ENCODE assay signal across 9 cellular contexts in the genomic region with DNA sequence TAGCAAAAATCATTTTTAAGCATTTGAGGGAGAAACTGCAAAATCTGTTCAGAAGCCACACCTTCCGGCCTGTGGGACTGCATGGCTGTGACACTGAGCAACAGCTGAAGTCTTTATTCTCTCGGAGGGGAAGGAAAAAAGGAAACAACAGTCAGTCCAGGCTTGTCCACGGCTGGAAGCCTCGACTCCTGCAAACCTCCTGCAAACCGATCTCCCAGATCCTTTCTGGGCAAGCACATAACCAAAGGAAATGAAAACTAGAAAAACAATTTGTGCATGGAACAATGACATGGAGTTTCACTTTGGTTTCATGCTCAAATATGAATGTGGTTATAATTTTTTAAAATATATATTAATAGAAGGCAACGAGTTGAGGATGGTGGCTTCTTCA. TPM values are rescaled to one million over a fixed set of nuclear protein-coding genes. Genes with fewer than 3 reads are reported as not detected.
A peak's percentile ranks its signal among the peaks of the same experiment; 100 is the strongest.
DNase-seq lines count a peak whose midpoint lies in the region; ATAC-seq and TF ChIP-seq lines count a peak whose summit lies in the region.
"Had no signal": no experiment of that assay in that cellular context is flagged by ENCODE, and none has a peak within 500 bp of the region (broad histone marks: within the 10 kb centered on the region; RNA-seq: fewer than 3 reads in every experiment).

No MANE protein-coding gene starts in this region.

- H3K4me3 ChIP-seq in cardiac muscle cell (peak overlapping the region; percentile 71), epithelial cell of proximal tubule (ENCODE audit: low read depth, low read length) (peak overlapping the region; percentile 80), muscle layer of duodenum (ENCODE audit: low read depth in 1 of 2, low read length in 2 of 2) (peak overlapping the region; percentile 68 to 91), urinary bladder (ENCODE audit: low read depth, low read length) (peak overlapping the region; percentile 70)

- no peak for TF ChIP-seq CTCF in cardiac muscle cell (IDR thresholded peaks at IDR 0.05; ENCODE audit: low read depth, low read length)
- no peak for TF ChIP-seq CTCF in epithelial cell of proximal tubule (conservative IDR thresholded peaks at IDR 0.05; ENCODE audit: low read depth, low read length)

- H3K4me1 ChIP-seq in cardiac muscle cell (ENCODE audit: low read depth), result peaks cover 17% of the 10 kb centered on the region
- H3K4me1 ChIP-seq in muscle layer of duodenum (ENCODE audit: control insufficient read depth in 1 of 2, insufficient read depth in 2 of 2, low read length in 2 of 2), result peaks cover 0 to 45% of the 10 kb centered on the region in 2 donors
- no peaks in the 10 kb centered on the region for H3K4me1 ChIP-seq in urinary bladder (ENCODE audit: insufficient read depth)

- H3K36me3 ChIP-seq in cardiac muscle cell, result no peaks in the 10 kb centered on the region
- H3K36me3 ChIP-seq in muscle layer of duodenum (ENCODE audit: control insufficient read depth in 1 of 2, insufficient read depth in 2 of 2, low read length in 2 of 2), result peaks cover 0 to 2% of the 10 kb centered on the region in 2 donors
- no peaks in the 10 kb centered on the region for H3K36me3 ChIP-seq in urinary bladder (ENCODE audit: insufficient read depth)

- H3K27me3 ChIP-seq in cardiac muscle cell, result peaks cover 3% of the 10 kb centered on the region
- no peaks in the 10 kb centered on the region for H3K27me3 ChIP-seq in muscle layer of duodenum (ENCODE audit: low read depth, low read length)

- no peak for ATAC-seq in left ventricle myocardium superior

- H3K9me3 ChIP-seq in cardiac muscle cell (ENCODE audit: low read depth) (no peaks in the 10 kb centered on the region), muscle layer of duodenum (ENCODE audit: control insufficient read depth in 1 of 2, low read length in 2 of 2) (no peaks in the 10 kb centered on the region)

- H3K27ac ChIP-seq in cardiac muscle cell (no peak overlapping the region), muscle layer of duodenum (ENCODE audit: low read length) (peak overlapping the region; percentile 82), urinary bladder (ENCODE audit: low read depth) (no peak overlapping the region)

- intact Hi-C loops in left ventricle myocardium superior (cut with micrococcal nuclease), result loop anchor here (10.0 kb wide), 2 partner anchors 71 to 109 kb away; no protein-coding TSS in a partner anchor

- 8% methylated on average over 6 of the region's 6 CpGs for WGBS in urinary bladder

- DNase-seq in cardiac muscle cell (ENCODE audit: low read depth in 1 of 2, low spot score in 1 of 2) (peak in 1 of 2 donors; percentile 47), left ventricle myocardium superior (no peak), epithelial cell of proximal tubule (ENCODE audit: low read depth) (no peak), cerebellar nuclear complex (lab: John Stamatoyannopoulos, UW) (no peak), hypothalamus (lab: John Stamatoyannopoulos, UW) (no peak), NCI-H69 (lab: John Stamatoyannopoulos, UW) (no peak)
- DNase-seq: activated T-cell treated with anti-CD3 and anti-CD28 coated beads for 4 hours had no signal

RNA-seq across cellular contexts. Expression of a gene that starts 1.0 kb away (rescaled TPM):
- total RNA-seq in cardiac muscle cell, result 107 and 171 TPM in 2 replicates
- 73.9 and 95.2 TPM in 2 replicates for polyA plus RNA-seq in cardiac muscle cell
- total RNA-seq in left ventricle myocardium superior, result 119 TPM
- total RNA-seq in epithelial cell of proximal tubule, result 426 and 547 TPM in 2 replicates
- total RNA-seq in urinary bladder, result 1,096 TPM
- polyA plus RNA-seq in urinary bladder, result 334 TPM

RNA-seq across cellular contexts. Expression of a gene that starts 1.1 kb away (rescaled TPM):
- total RNA-seq in cardiac muscle cell (285 and 516 TPM in 2 replicates), left ventricle myocardium superior (126 TPM), epithelial cell of proximal tubule (513 and 728 TPM in 2 replicates), urinary bladder (465 TPM)
- polyA plus RNA-seq in cardiac muscle cell (184 and 277 TPM in 2 replicates), urinary bladder (488 TPM)
